9 cellular contexts compared by ENCODE assay signal in the genomic region with DNA sequence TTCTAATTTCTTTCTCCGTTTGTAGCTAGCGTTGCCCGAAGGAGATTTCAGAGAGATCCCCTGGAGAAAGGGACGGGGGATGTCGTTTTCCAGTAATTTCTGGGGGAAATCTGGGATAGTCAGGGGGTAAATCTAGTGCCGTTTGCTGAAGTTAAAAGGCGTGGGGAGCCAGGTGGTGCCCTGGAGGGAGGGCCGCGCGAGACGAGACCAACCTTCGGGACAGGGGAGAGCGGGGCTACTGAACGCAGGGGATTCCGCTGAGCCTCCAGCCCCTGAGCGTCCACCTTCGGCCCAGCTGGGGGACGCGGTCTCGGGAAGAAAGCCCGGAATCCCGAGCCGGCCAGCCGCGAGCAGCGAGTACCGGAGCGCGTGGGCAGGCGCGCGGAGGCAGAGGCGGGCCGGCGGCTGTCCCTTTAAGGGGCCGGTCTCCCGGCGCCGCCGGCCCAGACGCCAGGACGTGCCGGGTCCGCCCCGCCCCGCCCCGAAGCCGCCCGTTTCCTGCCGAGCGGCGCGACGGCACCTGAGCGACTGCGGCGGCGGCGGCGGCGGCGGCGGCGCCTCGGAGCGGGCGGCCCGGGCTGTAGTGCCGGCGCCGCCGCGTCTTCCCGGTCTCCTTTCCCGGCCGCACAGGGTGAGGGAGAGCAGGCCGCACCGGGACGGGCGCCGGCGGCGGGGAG. TPM values are rescaled to one million over a fixed set of nuclear protein-coding genes. Genes with fewer than 3 reads are reported as not detected.
DNase-seq lines count a peak whose midpoint lies in the region; ATAC-seq, FAIRE-seq and TF ChIP-seq lines count a peak whose summit lies in the region.
"Had no signal": no experiment of that assay in that cellular context is flagged by ENCODE, and none has a peak within 500 bp of the region (broad histone marks: within the 10 kb centered on the region; RNA-seq: fewer than 3 reads in every experiment).

A gene with protein sequence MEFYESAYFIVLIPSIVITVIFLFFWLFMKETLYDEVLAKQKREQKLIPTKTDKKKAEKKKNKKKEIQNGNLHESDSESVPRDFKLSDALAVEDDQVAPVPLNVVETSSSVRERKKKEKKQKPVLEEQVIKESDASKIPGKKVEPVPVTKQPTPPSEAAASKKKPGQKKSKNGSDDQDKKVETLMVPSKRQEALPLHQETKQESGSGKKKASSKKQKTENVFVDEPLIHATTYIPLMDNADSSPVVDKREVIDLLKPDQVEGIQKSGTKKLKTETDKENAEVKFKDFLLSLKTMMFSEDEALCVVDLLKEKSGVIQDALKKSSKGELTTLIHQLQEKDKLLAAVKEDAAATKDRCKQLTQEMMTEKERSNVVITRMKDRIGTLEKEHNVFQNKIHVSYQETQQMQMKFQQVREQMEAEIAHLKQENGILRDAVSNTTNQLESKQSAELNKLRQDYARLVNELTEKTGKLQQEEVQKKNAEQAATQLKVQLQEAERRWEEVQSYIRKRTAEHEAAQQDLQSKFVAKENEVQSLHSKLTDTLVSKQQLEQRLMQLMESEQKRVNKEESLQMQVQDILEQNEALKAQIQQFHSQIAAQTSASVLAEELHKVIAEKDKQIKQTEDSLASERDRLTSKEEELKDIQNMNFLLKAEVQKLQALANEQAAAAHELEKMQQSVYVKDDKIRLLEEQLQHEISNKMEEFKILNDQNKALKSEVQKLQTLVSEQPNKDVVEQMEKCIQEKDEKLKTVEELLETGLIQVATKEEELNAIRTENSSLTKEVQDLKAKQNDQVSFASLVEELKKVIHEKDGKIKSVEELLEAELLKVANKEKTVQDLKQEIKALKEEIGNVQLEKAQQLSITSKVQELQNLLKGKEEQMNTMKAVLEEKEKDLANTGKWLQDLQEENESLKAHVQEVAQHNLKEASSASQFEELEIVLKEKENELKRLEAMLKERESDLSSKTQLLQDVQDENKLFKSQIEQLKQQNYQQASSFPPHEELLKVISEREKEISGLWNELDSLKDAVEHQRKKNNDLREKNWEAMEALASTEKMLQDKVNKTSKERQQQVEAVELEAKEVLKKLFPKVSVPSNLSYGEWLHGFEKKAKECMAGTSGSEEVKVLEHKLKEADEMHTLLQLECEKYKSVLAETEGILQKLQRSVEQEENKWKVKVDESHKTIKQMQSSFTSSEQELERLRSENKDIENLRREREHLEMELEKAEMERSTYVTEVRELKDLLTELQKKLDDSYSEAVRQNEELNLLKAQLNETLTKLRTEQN (N-terminal part only) (plus strand): TSS at position 484 of the 677 bp plus-strand sequence. CDS start 31,842 bp downstream, outside the sequence.

- no peak for TF ChIP-seq CTCF in BJ (IDR thresholded peaks at IDR 0.05; ENCODE audit: insufficient read depth, low read depth, low read length)
- TF ChIP-seq CTCF in activated CD8-positive, alpha-beta T cell treated with anti-CD3 and anti-CD28 coated beads for 36 hours (IDR thresholded peaks at IDR 0.05), result no peak
- no peak for TF ChIP-seq CTCF in lung (IDR thresholded peaks at IDR 0.05; ENCODE audit: control extremely low read depth, extremely low read depth)

- H3K4me1 ChIP-seq in ectodermal cell (ENCODE audit: control insufficient read depth, insufficient read depth, low read length) (peaks cover 3% of the 10 kb centered on the region), lung (ENCODE audit: control insufficient read depth in 2 of 2, insufficient read depth in 2 of 2, low read length in 2 of 2) (peaks cover 2 to 16% of the 10 kb centered on the region in 2 donors)

- intact Hi-C loops in activated CD8-positive, alpha-beta T cell treated with anti-CD3 and anti-CD28 coated beads for 36 hours (cut with micrococcal nuclease), result loop anchor here (10.0 kb wide), 2 partner anchors 135 to 305 kb away; a partner anchor contains a TSS

- peak; percentile 84 for ATAC-seq in HG03442 (IDR thresholded peaks at IDR 0.05; ENCODE audit: unreplicated experiment)
- peak; percentile 91 for ATAC-seq in activated CD8-positive, alpha-beta T cell treated with anti-CD3 and anti-CD28 coated beads for 36 hours
- ATAC-seq in lung (ENCODE audit: insufficient read depth, low FRiP score), result peak; percentile 97

- CTCF ChIA-PET in BJ (lab: Yijun Ruan, JAX), result interaction anchor here (1.4 kb wide), 1 partner anchor 133 kb away, joined by 7 read pairs; no protein-coding TSS in a partner anchor
- CTCF ChIA-PET in activated CD8-positive, alpha-beta T cell treated with anti-CD3 and anti-CD28 coated beads for 36 hours (lab: Charles Lee), result interaction anchor here (0.8 to 1.4 kb wide), 2 partner anchors 134 to 143 kb away, joined by 3 to 5 read pairs; no protein-coding TSS in a partner anchor

- peak within 1 kb of the TSS; percentile 79 for H3K27ac ChIP-seq in ectodermal cell (ENCODE audit: insufficient read depth, low read depth, low read length, poor library complexity, severe bottlenecking)
- H3K27ac ChIP-seq in lung (ENCODE audit: low read depth in 1 of 2, low read length in 1 of 2), result peak within 1 kb of the TSS; percentile 97 to 99

- POLR2A ChIA-PET in BJ (lab: Charles Lee), result interaction anchor here (0.5 to 0.6 kb wide), 2 partner anchors 151 to 190 kb away, joined by 3 to 4 read pairs; no protein-coding TSS in a partner anchor
- POLR2A ChIA-PET in activated CD8-positive, alpha-beta T cell treated with anti-CD3 and anti-CD28 coated beads for 36 hours (lab: Charles Lee), result interaction anchor here (0.9 to 1.1 kb wide), 2 partner anchors 8 to 10 kb away, joined by 3 to 4 read pairs; no protein-coding TSS in a partner anchor

- DNase-seq in BJ (ENCODE audit: low read depth) (no peak), GM19239 (ENCODE audit: insufficient read length, low spot score) (peak; percentile 86), NCI-H748 treated with DMSO at 0.1 percent for 48 hours (lab: John Stamatoyannopoulos, UW) (peak; percentile 33), lung (ENCODE audit: low spot score) (peak; percentile 81)
- DNase-seq in activated CD8-positive, alpha-beta T cell treated with anti-CD3 and anti-CD28 coated beads for 36 hours, result peak; percentile 87
- peak; percentile 63 to 72 (median 71) for DNase-seq in stimulated activated CD4-positive, alpha-beta T cell treated with anti-CD3 and anti-CD28 coated beads, TNF-alpha, amount 100 ng/mL, for 4 hours (ENCODE audit: low read depth in 3 of 3)

- H3K9me3 ChIP-seq in ectodermal cell (ENCODE audit: control insufficient read depth, low read length), result no peaks in the 10 kb centered on the region
- no peaks in the 10 kb centered on the region for H3K9me3 ChIP-seq in lung (ENCODE audit: control insufficient read depth in 2 of 2, insufficient read depth in 1 of 2, low read length in 1 of 2)

- 0 to 1% methylated on average over 83 of the region's 83 CpGs for WGBS in ectodermal cell, 2 experiments
- WGBS in lung, 2 donors, result 0 to 1% methylated on average over 63 to 83 of the region's 83 CpGs

- H3K36me3 ChIP-seq in BJ (ENCODE audit: control insufficient read depth, insufficient read depth, low read length) (no peaks in the 10 kb centered on the region), ectodermal cell (ENCODE audit: control insufficient read depth, insufficient read depth, low read length) (no peaks in the 10 kb centered on the region), lung (ENCODE audit: control insufficient read depth in 2 of 2, insufficient read depth in 2 of 2, low read length in 2 of 2) (no peaks in the 10 kb centered on the region)

- H3K27me3 ChIP-seq in BJ (ENCODE audit: control insufficient read depth, insufficient read depth, low read length) (no peaks in the 10 kb centered on the region), ectodermal cell (ENCODE audit: control insufficient read depth, insufficient read depth, low read length, poor library complexity, severe bottlenecking) (no peaks in the 10 kb centered on the region), lung (ENCODE audit: control insufficient read depth, insufficient read depth) (no peaks in the 10 kb centered on the region)

- FAIRE-seq in GM19239 (lab: Jason Lieb, UNC), result peak; percentile 8
- FAIRE-seq: endometrium had no signal

- H3K27ac Mint-ChIP-seq in activated CD8-positive, alpha-beta T cell treated with anti-CD3 and anti-CD28 coated beads for 36 hours, result peak within 1 kb of the TSS; percentile 93

- peaks cover 3% of the 10 kb centered on the region for H3K36me3 Mint-ChIP-seq in activated CD8-positive, alpha-beta T cell treated with anti-CD3 and anti-CD28 coated beads for 36 hours (ENCODE audit: low read depth)

- H3K4me3 ChIP-seq in BJ (ENCODE audit: low read depth, low read length) (peak within 1 kb of the TSS; percentile 82), ectodermal cell (ENCODE audit: insufficient read depth, low read depth, low read length) (peak within 1 kb of the TSS; percentile 82), lung (peak within 1 kb of the TSS; percentile 99)

- peaks cover 22% of the 10 kb centered on the region for H3K4me1 Mint-ChIP-seq in activated CD8-positive, alpha-beta T cell treated with anti-CD3 and anti-CD28 coated beads for 36 hours (ENCODE audit: low read depth)

- no peaks in the 10 kb centered on the region for H3K9me3 Mint-ChIP-seq in activated CD8-positive, alpha-beta T cell treated with anti-CD3 and anti-CD28 coated beads for 36 hours

- peak within 1 kb of the TSS; percentile 91 for H3K4me3 Mint-ChIP-seq in activated CD8-positive, alpha-beta T cell treated with anti-CD3 and anti-CD28 coated beads for 36 hours

- H3K27me3 Mint-ChIP-seq in activated CD8-positive, alpha-beta T cell treated with anti-CD3 and anti-CD28 coated beads for 36 hours, result no peaks in the 10 kb centered on the region

RNA-seq across cellular contexts. Expression of the gene that starts here (rescaled TPM):
- 25.6 and 64.0 TPM in 2 replicates for polyA plus RNA-seq in BJ (2011; rRNA removed)
- 18.0 and 20.7 TPM in 2 replicates for polyA minus RNA-seq in BJ (2011; rRNA and poly(A)+ RNA removed)
- total RNA-seq in activated CD8-positive, alpha-beta T cell treated with anti-CD3 and anti-CD28 coated beads for 36 hours, result 100 to 1,000 TPM; 107 to 113 TPM
- 171 TPM for polyA plus RNA-seq in ectodermal cell (2013, experiment 1 of 4)
- 163 TPM for polyA plus RNA-seq in ectodermal cell (2013, experiment 2 of 4)
- polyA plus RNA-seq in ectodermal cell (2013, experiment 3 of 4), result 133 TPM
- polyA plus RNA-seq in ectodermal cell (2013, experiment 4 of 4), result 148 TPM
- 100 to 1,000 TPM in 1 of 2 donors, 10 to 100 TPM in 1; 92.1 to 152 TPM for total RNA-seq in lung
- 10 to 100 TPM; 57.1 to 68.9 TPM for polyA plus RNA-seq in lung
